In genomic region chr14:58272589-58273372, GRCh38 we compare ENCODE assay signal across 10 cellular contexts. TPM values are rescaled to one million over a fixed set of nuclear protein-coding genes. Genes with fewer than 3 reads are reported as not detected.
DNase-seq lines count a peak whose midpoint lies in the region; ATAC-seq, FAIRE-seq and TF ChIP-seq lines count a peak whose summit lies in the region.
"Had no signal": no experiment of that assay in that cellular context is flagged by ENCODE, and none has a peak within 500 bp of the region (broad histone marks: within the 10 kb centered on the region; RNA-seq: fewer than 3 reads in every experiment).

No MANE protein-coding gene starts in this region.

- peaks cover 40 to 46% of the 10 kb centered on the region in 2 donors for H3K36me3 ChIP-seq in muscle layer of duodenum (ENCODE audit: control insufficient read depth in 1 of 2, insufficient read depth in 2 of 2, low read length in 2 of 2)

- ATAC-seq in sciatic nerve (no peak), GM19397 (IDR thresholded peaks at IDR 0.05; ENCODE audit: unreplicated experiment) (no peak)

- peak; percentile 9 for DNase-seq in GM12865 (ENCODE audit: low read depth)
- peak; percentile 70 for DNase-seq in NCI-H2029 (lab: John Stamatoyannopoulos, UW)
- DNase-seq in epithelial cell of esophagus (ENCODE audit: low read depth): peak; percentile 33
- no peak for DNase-seq in sciatic nerve (ENCODE audit: low spot score)
- no peak for DNase-seq in frontal cortex (ENCODE audit: low spot score in 2 of 2)
- DNase-seq in inferior parietal cortex (ENCODE audit: extremely low spot score): no peak
- DNase-seq: NCI-H748 treated with DMSO at 0.1 percent for 48 hours had no signal

- TF ChIP-seq CTCF in GM12865 (IDR thresholded peaks at IDR 0.05; ENCODE audit: insufficient read depth, low read depth, low read length, missing control alignments): no peak
- peak; percentile 39 for TF ChIP-seq CTCF in epithelial cell of esophagus (IDR thresholded peaks at IDR 0.05; ENCODE audit: insufficient read depth, low read depth, low read length, missing control alignments)

- H3K27me3 ChIP-seq in muscle layer of duodenum (ENCODE audit: low read depth, low read length): no peaks in the 10 kb centered on the region

- intact Hi-C loops in sciatic nerve (cut with DNase I): no loop called here

- H3K4me3 ChIP-seq in GM12865 (ENCODE audit: low read depth, low read length) (no peak overlapping the region), epithelial cell of esophagus (ENCODE audit: low read length) (no peak overlapping the region), muscle layer of duodenum (ENCODE audit: low read depth in 1 of 2, low read length in 2 of 2) (no peak overlapping the region)
- H3K4me3 ChIP-seq: skin epidermis had no signal

- FAIRE-seq in frontal cortex (lab: Jason Lieb, UNC): no peak

- H3K4me1 ChIP-seq in muscle layer of duodenum (ENCODE audit: control insufficient read depth in 1 of 2, insufficient read depth in 2 of 2, low read length in 2 of 2): peaks cover 12 to 23% of the 10 kb centered on the region in 2 donors

- peak overlapping the region; percentile 46 for H3K27ac ChIP-seq in muscle layer of duodenum (ENCODE audit: low read length)
- H3K27ac ChIP-seq: skin epidermis had no signal

- no peaks in the 10 kb centered on the region for H3K9me3 ChIP-seq in muscle layer of duodenum (ENCODE audit: control insufficient read depth in 1 of 2, low read length in 2 of 2)

RNA-seq across cellular contexts. Expression of gene ARID4A, which starts 25.6 kb away (rescaled TPM):
- total RNA-seq in sciatic nerve: 38.4 TPM
- 59.1 TPM for total RNA-seq in frontal cortex

RNA-seq across cellular contexts. Expression of gene PSMA3, which starts 28.1 kb away (rescaled TPM):
- 127 TPM for total RNA-seq in sciatic nerve
- 33.8 TPM for total RNA-seq in frontal cortex

Comparison
In these comparisons a context has a peak if more than half of its experiments do, and no peak if none do; other contexts are left out.
1. DNase-seq: peak in GM12865 (single experiment), NCI-H2029 (single experiment) and epithelial cell of esophagus (single experiment); none in sciatic nerve (single experiment), frontal cortex (0 of 2) and inferior parietal cortex (single experiment).